10 cellular contexts compared by ENCODE assay signal in genomic region chr1:234907585-234908457, GRCh38.
DNase-seq lines count a peak whose midpoint lies in the region; ATAC-seq and TF ChIP-seq lines count a peak whose summit lies in the region.
"Had no signal": no experiment of that assay in that cellular context is flagged by ENCODE, and none has a peak within 500 bp of the region (broad histone marks: within the 10 kb centered on the region; RNA-seq: fewer than 3 reads in every experiment).

No MANE protein-coding gene starts in this region.

- DNase-seq in HCEC 1CT (peak; percentile 39), choroid plexus epithelial cell (ENCODE audit: low read depth) (peak; percentile 55), left colon (no peak), stromal cell of bone marrow (ENCODE audit: low read depth) (peak; percentile 73), NCI-H526 treated with DMSO at 0.1 percent for 48 hours (lab: John Stamatoyannopoulos, UW) (no peak), NCI-H446 (lab: John Stamatoyannopoulos, UW) (no peak), activated gamma-delta T cell (lab: John Stamatoyannopoulos, UW) (no peak)
- DNase-seq in stimulated activated naive B cell treated with anti-CD40 and anti-IgM and Interleukin-4, amounts not matched to agents 10 μg/mL and 1 μg/mL and 100 μg/mL, for 72 hours: no peak
- DNase-seq: activated T-cell treated with anti-CD3 and anti-CD28 coated beads, Interleukin-2, amount 50 U/mL, for 24 hours; NCI-H2171 had no signal

- H3K4me3 Mint-ChIP-seq in stimulated activated naive B cell treated with anti-CD40 and anti-IgM and Interleukin-4, amounts not matched to agents 10 μg/mL and 1 μg/mL and 100 μg/mL, for 72 hours: no peak overlapping the region
- H3K4me3 Mint-ChIP-seq: activated T-cell treated with anti-CD3 and anti-CD28 coated beads, Interleukin-2, amount 50 U/mL, for 24 hours had no signal

- peaks cover 9 to 11% of the 10 kb centered on the region in 2 donors for H3K4me1 Mint-ChIP-seq in stimulated activated naive B cell treated with anti-CD40 and anti-IgM and Interleukin-4, amounts not matched to agents 10 μg/mL and 1 μg/mL and 100 μg/mL, for 72 hours

- intact Hi-C loops in left colon (cut with DNase I, micrococcal nuclease): no loop called here

- no peaks in the 10 kb centered on the region for H3K36me3 Mint-ChIP-seq in stimulated activated naive B cell treated with anti-CD40 and anti-IgM and Interleukin-4, amounts not matched to agents 10 μg/mL and 1 μg/mL and 100 μg/mL, for 72 hours

- no peaks in the 10 kb centered on the region for H3K27me3 Mint-ChIP-seq in stimulated activated naive B cell treated with anti-CD40 and anti-IgM and Interleukin-4, amounts not matched to agents 10 μg/mL and 1 μg/mL and 100 μg/mL, for 72 hours
- H3K27me3 Mint-ChIP-seq: activated T-cell treated with anti-CD3 and anti-CD28 coated beads, Interleukin-2, amount 50 U/mL, for 24 hours had no signal

- no peaks in the 10 kb centered on the region for H3K9me3 Mint-ChIP-seq in stimulated activated naive B cell treated with anti-CD40 and anti-IgM and Interleukin-4, amounts not matched to agents 10 μg/mL and 1 μg/mL and 100 μg/mL, for 72 hours
- H3K9me3 Mint-ChIP-seq: activated T-cell treated with anti-CD3 and anti-CD28 coated beads, Interleukin-2, amount 50 U/mL, for 24 hours had no signal

- ATAC-seq in left colon: peak; percentile 83
- ATAC-seq in stimulated activated naive B cell treated with anti-CD40 and anti-IgM and Interleukin-4, amounts not matched to agents 10 μg/mL and 1 μg/mL and 100 μg/mL, for 72 hours (replicated peaks): no peak

- no peak overlapping the region for H3K27ac Mint-ChIP-seq in stimulated activated naive B cell treated with anti-CD40 and anti-IgM and Interleukin-4, amounts not matched to agents 10 μg/mL and 1 μg/mL and 100 μg/mL, for 72 hours
- H3K27ac Mint-ChIP-seq: activated T-cell treated with anti-CD3 and anti-CD28 coated beads, Interleukin-2, amount 50 U/mL, for 24 hours had no signal

- TF ChIP-seq CTCF in choroid plexus epithelial cell (conservative IDR thresholded peaks at IDR 0.05; ENCODE audit: low read depth, low read length): no peak

- no peak overlapping the region for H3K4me3 ChIP-seq in choroid plexus epithelial cell (ENCODE audit: low read depth, low read length)

Comparison
In these comparisons a context has a peak if more than half of its experiments do, and no peak if none do; other contexts are left out.
1. DNase-seq: peak in HCEC 1CT (single experiment), choroid plexus epithelial cell (single experiment) and stromal cell of bone marrow (single experiment); none in left colon (0 of 2), NCI-H526 treated with DMSO at 0.1 percent for 48 hours (single experiment), NCI-H446 (0 of 2), activated gamma-delta T cell (single experiment) and stimulated activated naive B cell treated with anti-CD40 and anti-IgM and Interleukin-4, amounts not matched to agents 10 μg/mL and 1 μg/mL and 100 μg/mL, for 72 hours (single experiment).